In the genomic region with DNA sequence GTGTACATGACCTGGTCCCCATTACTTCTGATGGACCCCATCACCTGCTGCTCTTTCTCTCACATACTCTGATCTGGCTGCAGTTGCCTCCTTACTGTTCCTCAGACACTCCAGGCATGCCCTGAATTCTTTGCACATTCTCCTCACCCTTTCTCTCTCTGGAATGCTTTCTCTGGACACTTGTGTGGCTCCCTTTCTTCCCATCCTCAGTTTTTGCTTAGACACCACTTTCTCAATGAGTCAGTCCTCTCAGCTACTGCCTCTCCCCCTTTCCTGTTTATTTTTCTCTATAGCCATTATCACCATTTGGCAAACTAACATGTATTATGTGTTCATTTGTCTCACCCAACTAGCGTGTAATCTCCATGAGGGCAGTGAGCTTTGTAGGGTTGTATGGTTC, we compare ENCODE assay signal across 16 cellular contexts. TPM values are rescaled to one million over a fixed set of nuclear protein-coding genes. Genes with fewer than 3 reads are reported as not detected.
DNase-seq lines count a peak whose midpoint lies in the region; ATAC-seq and TF ChIP-seq lines count a peak whose summit lies in the region.
"Had no signal": no experiment of that assay in that cellular context is flagged by ENCODE, and none has a peak within 500 bp of the region (broad histone marks: within the 10 kb centered on the region; RNA-seq: fewer than 3 reads in every experiment).

No MANE protein-coding gene starts in this region.

- peak; percentile 67 for DNase-seq in GM23248
- DNase-seq in amniotic epithelial cell (ENCODE audit: low read depth): peak; percentile 74
- DNase-seq in fibroblast of pulmonary artery (ENCODE audit: low read depth): peak; percentile 70
- DNase-seq in stimulated activated naive CD4-positive, alpha-beta T cell treated with Interleukin-2 at 50 U/mL for 16 hours (lab: John Stamatoyannopoulos, UW): no peak
- no peak for DNase-seq in omental fat pad (ENCODE audit: low spot score)
- DNase-seq: adrenal gland; naive B cell; NCI-H2107; NCI-H82; RPMI8226; stimulated activated naive CD8-positive, alpha-beta T cell treated with anti-CD3 and anti-CD28 coated beads, Interleukin-15, amount 100 ng/mL, for 72 hours had no signal

- H3K27ac ChIP-seq in GM23248 (peak overlapping the region; percentile 25), stomach smooth muscle (ENCODE audit: low read length) (peak overlapping the region; percentile 82)
- H3K27ac ChIP-seq: VCaP had no signal

- no peak for ATAC-seq in GM18858 (IDR thresholded peaks at IDR 0.05; ENCODE audit: unreplicated experiment)
- ATAC-seq in omental fat pad (ENCODE audit: low FRiP score): no peak
- ATAC-seq: esophagus mucosa; GM23338; stimulated activated naive CD8-positive, alpha-beta T cell treated with anti-CD3 and anti-CD28 coated beads, Interleukin-15, amount 100 ng/mL, for 72 hours had no signal

- H3K9me2 ChIP-seq in GM23248 (ENCODE audit: insufficient read depth): no peaks in the 10 kb centered on the region

- WGBS in GM23248 (ENCODE audit: low coverage in 1 of 2, low lambda C conversion rate in 2 of 2, missing lambda C conversion rate in 2 of 2), 2 experiments: 57 to 58% methylated on average over 1 of the region's 1 CpG

- H3K27me3 ChIP-seq in GM23248 (replicated peaks; ENCODE audit: insufficient read depth) (no peaks in the 10 kb centered on the region), stomach smooth muscle (ENCODE audit: control insufficient read depth in 1 of 2, insufficient read depth in 2 of 2, low read length in 2 of 2) (no peaks in the 10 kb centered on the region)
- H3K27me3 ChIP-seq: adrenal gland had no signal

- no peaks in the 10 kb centered on the region for H4K20me1 ChIP-seq in GM23248 (ENCODE audit: insufficient read depth)

- in situ Hi-C loops in GM23248 (cut with MboI): no loop called here

- H3K4me3 ChIP-seq in GM23248: no peak overlapping the region
- no peak overlapping the region for H3K4me3 ChIP-seq in fibroblast of pulmonary artery (replicated peaks; ENCODE audit: low read depth, low read length)
- no peak overlapping the region for H3K4me3 ChIP-seq in stomach smooth muscle (ENCODE audit: low read length in 2 of 2)
- H3K4me3 ChIP-seq: adrenal gland, GM23338 had no signal

- H3K36me3 ChIP-seq in GM23248 (ENCODE audit: low read depth): no peaks in the 10 kb centered on the region
- peaks cover 14 to 22% of the 10 kb centered on the region in 2 donors for H3K36me3 ChIP-seq in stomach smooth muscle (ENCODE audit: control insufficient read depth in 2 of 2, insufficient read depth in 2 of 2, low read length in 2 of 2)

- peaks cover 45% of the 10 kb centered on the region for H3K4me1 ChIP-seq in GM23248 (ENCODE audit: insufficient read depth)
- peaks cover 59% of the 10 kb centered on the region for H3K4me1 ChIP-seq in stomach smooth muscle (ENCODE audit: control insufficient read depth, insufficient read depth, low read length)

- TF ChIP-seq CTCF in fibroblast of pulmonary artery (IDR thresholded peaks at IDR 0.05; ENCODE audit: low read length, missing control alignments): no peak
- no peak for TF ChIP-seq CTCF in omental fat pad (IDR thresholded peaks at IDR 0.05)

- H3K4me2 ChIP-seq in GM23248 (ENCODE audit: unreplicated experiment): no peak overlapping the region
- H3K4me2 ChIP-seq: GM23338 had no signal

- no peak overlapping the region for H2AFZ ChIP-seq in GM23248
- H2AFZ ChIP-seq: GM23338 had no signal

- H3K79me2 ChIP-seq in GM23248 (ENCODE audit: insufficient read depth): peaks cover 39% of the 10 kb centered on the region

- peaks cover 16% of the 10 kb centered on the region; the same call in 1 of the 2 replicates for H3F3A ChIP-seq in GM23248 (ENCODE audit: insufficient read depth)

- H3K9me3 ChIP-seq in GM23248 (ENCODE audit: low read depth): no peaks in the 10 kb centered on the region
- H3K9me3 ChIP-seq in stomach smooth muscle (ENCODE audit: control insufficient read depth in 2 of 2, low read length in 2 of 2): no peaks in the 10 kb centered on the region
- H3K9me3 ChIP-seq: adrenal gland had no signal

- H3K9ac ChIP-seq in GM23248 (no peak overlapping the region), stomach smooth muscle (ENCODE audit: low read length in 2 of 2) (no peak overlapping the region)

RNA-seq across cellular contexts. Expression of a gene that starts 28.1 kb away (rescaled TPM):
- total RNA-seq in GM23248 (2014; rRNA removed; shearing (Covaris generic)): 5.4 and 6.4 TPM in 2 replicates
- polyA plus RNA-seq in GM23248 (2016; fragmentation: Nextera tagmentation; extraction: Ambion mirVana): 3.5 and 3.7 TPM in 2 replicates
- 10 to 100 TPM; 21.7 to 67.9 (median 36.8) TPM for total RNA-seq in omental fat pad

Comparison
In these comparisons a context has a peak if more than half of its experiments do, and no peak if none do; other contexts are left out.
1. DNase-seq: peak in GM23248 (single experiment), amniotic epithelial cell (single experiment) and fibroblast of pulmonary artery (single experiment); none in stimulated activated naive CD4-positive, alpha-beta T cell treated with Interleukin-2 at 50 U/mL for 16 hours (single experiment) and omental fat pad (single experiment).